Comparison of ENCODE assay signal across 8 cellular contexts in the genomic region with DNA sequence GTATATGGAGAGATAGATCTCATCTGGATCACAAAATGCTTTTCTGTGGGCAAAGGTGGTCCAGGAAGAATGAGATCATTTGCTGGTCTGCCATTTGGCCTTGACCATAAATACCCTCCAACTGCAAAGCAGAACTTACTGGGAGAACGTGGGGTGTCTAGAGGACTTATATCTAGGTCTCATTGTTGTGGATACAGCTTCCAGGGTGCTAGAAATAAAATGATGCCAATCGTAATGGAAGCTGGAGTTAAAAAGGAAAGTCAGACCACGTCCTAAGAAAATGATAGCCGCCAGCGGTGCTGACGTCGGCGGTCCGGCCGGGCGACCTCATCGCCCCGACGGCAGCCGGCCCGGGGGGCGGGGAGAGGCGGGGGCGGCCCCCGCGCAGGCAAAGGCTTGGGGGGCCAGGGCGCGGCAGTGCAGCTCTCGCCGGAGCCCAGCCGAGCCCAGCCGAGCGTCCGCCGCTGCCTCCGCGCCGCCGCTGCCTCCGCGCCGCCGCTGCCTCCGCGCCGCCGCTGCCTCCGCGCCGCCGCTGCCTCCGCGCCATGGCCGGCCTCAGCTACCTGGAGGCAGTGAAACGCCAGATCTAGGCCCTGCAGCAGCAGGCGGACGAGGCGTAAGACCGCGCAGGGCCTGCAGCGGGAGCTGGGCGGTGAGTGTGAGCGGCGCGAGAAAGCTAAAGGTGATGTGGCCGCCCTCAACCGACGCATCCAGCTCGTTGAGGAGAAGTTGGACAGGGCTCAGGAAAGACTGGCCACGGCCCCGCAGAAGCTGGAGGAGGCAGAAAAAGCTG.
DNase-seq lines count a peak whose midpoint lies in the region; ATAC-seq and TF ChIP-seq lines count a peak whose summit lies in the region.

No MANE protein-coding gene starts in this region.

- H3K4me1 Mint-ChIP-seq in progenitor cell of endocrine pancreas (ENCODE audit: low read depth): peaks cover 16% of the 10 kb centered on the region

- TF ChIP-seq POLR2A in Peyer's patch (IDR thresholded peaks at IDR 0.05): peak; percentile 22 to 31

- H3K36me3 Mint-ChIP-seq in progenitor cell of endocrine pancreas (ENCODE audit: insufficient read depth): peaks cover 7% of the 10 kb centered on the region

- intact Hi-C loops in Right ventricle myocardium superior (cut with DNase I) (no loop called here), aorta (cut with DNase I) (loop anchor here (10.0 kb wide), 2 partner anchors 58 to 128 kb away; no protein-coding TSS in a partner anchor)

- peak overlapping the region; percentile 74 to 96 (median 82) for H3K27ac ChIP-seq in Peyer's patch
- peak overlapping the region; percentile 88 to 93 for H3K27ac ChIP-seq in aorta (ENCODE audit: low read depth in 1 of 2, low read length in 2 of 2)

- peak; percentile 40 for DNase-seq in Ammon's horn (ENCODE audit: low spot score)
- DNase-seq in Peyer's patch: peak; percentile 25 to 77 (median 77)
- peak; percentile 48 for DNase-seq in activated naive CD4-positive, alpha-beta T cell treated with anti-CD3 and anti-CD28 coated beads, Interleukin-2, amount 50 U/mL, for 16 hours
- DNase-seq in Right ventricle myocardium superior: peak; percentile 62
- no peak for DNase-seq in progenitor cell of endocrine pancreas (ENCODE audit: low spot score, unreplicated experiment)
- DNase-seq in aorta: peak; percentile 73 to 85

- no peaks in the 10 kb centered on the region for H3K27me3 ChIP-seq in Peyer's patch
- H3K27me3 ChIP-seq in aorta (ENCODE audit: control insufficient read depth in 1 of 2, insufficient read depth in 2 of 2, low read length in 1 of 2): no peaks in the 10 kb centered on the region

- H3K4me3 ChIP-seq in Peyer's patch (peak overlapping the region; percentile 46 to 72 (median 58)), aorta (ENCODE audit: low read length in 2 of 2) (peak overlapping the region; percentile 52 to 65)

- peaks cover 6% of the 10 kb centered on the region for H3K27me3 Mint-ChIP-seq in progenitor cell of endocrine pancreas

- H3K9me3 ChIP-seq in Peyer's patch: no peaks in the 10 kb centered on the region
- H3K9me3 ChIP-seq in aorta (ENCODE audit: control insufficient read depth, low read length): no peaks in the 10 kb centered on the region

- H3K36me3 ChIP-seq in Peyer's patch: no peaks in the 10 kb centered on the region
- H3K36me3 ChIP-seq in aorta (ENCODE audit: control insufficient read depth in 1 of 2, insufficient read depth in 2 of 2, low read length in 1 of 2): no peaks in the 10 kb centered on the region

- ATAC-seq in GM19025 (IDR thresholded peaks at IDR 0.05; ENCODE audit: low read depth, unreplicated experiment): peak; percentile 83
- peak; percentile 85 for ATAC-seq in HG03159 (IDR thresholded peaks at IDR 0.05; ENCODE audit: unreplicated experiment)
- peak; percentile 88 for ATAC-seq in Right ventricle myocardium superior (ENCODE audit: poor library complexity)
- ATAC-seq in aorta (ENCODE audit: low FRiP score): peak; percentile 83

- H3K9me3 Mint-ChIP-seq in progenitor cell of endocrine pancreas (ENCODE audit: low read depth): peaks cover 13% of the 10 kb centered on the region

- TF ChIP-seq CTCF in Peyer's patch (IDR thresholded peaks at IDR 0.05) (no peak), progenitor cell of endocrine pancreas (IDR thresholded peaks at IDR 0.05; ENCODE audit: unreplicated experiment) (no peak)

- peak overlapping the region; percentile 85 for H3K27ac Mint-ChIP-seq in progenitor cell of endocrine pancreas

- WGBS in aorta, 2 donors: 8 to 10% methylated on average over 62 to 66 of the region's 66 CpGs

- peak overlapping the region; percentile 80 for H3K4me3 Mint-ChIP-seq in progenitor cell of endocrine pancreas (ENCODE audit: low read depth)

- H3K4me1 ChIP-seq in Peyer's patch (no peaks in the 10 kb centered on the region), aorta (ENCODE audit: control insufficient read depth in 1 of 2, insufficient read depth in 2 of 2, low read length in 2 of 2) (peaks cover 0 to 2% of the 10 kb centered on the region in 2 donors)
